Comparison of ENCODE assay signal across 8 cellular contexts in genomic region chr7:140923358-140924006, GRCh38. TPM values are rescaled to one million over a fixed set of nuclear protein-coding genes. Genes with fewer than 3 reads are reported as not detected.
DNase-seq lines count a peak whose midpoint lies in the region; TF ChIP-seq lines count a peak whose summit lies in the region.

No MANE protein-coding gene starts in this region.

- H3K4me3 ChIP-seq in OCI-LY7 (ENCODE audit: low read depth, low read length, poor library complexity, severe bottlenecking) (peak overlapping the region; percentile 92), esophagus squamous epithelium (peak overlapping the region; percentile 67 to 100 (median 92)), neural progenitor cell (peak overlapping the region; percentile 91)

- H3K4me1 ChIP-seq in ES-I3 (ENCODE audit: insufficient read depth, low read length) = no peaks in the 10 kb centered on the region
- H3K4me1 ChIP-seq in OCI-LY7 (ENCODE audit: insufficient read depth, low read length, poor library complexity, severe bottlenecking) = peaks cover 36% of the 10 kb centered on the region
- H3K4me1 ChIP-seq in esophagus squamous epithelium = peaks cover 0 to 48% (median 17%) of the 10 kb centered on the region in 3 donors
- peaks cover 20% of the 10 kb centered on the region for H3K4me1 ChIP-seq in neural progenitor cell

- H2AFZ ChIP-seq in OCI-LY7 (ENCODE audit: low read length) = peak overlapping the region; percentile 94; the same call in 1 of the 2 replicates
- H2AFZ ChIP-seq in neural progenitor cell (replicated peaks) = peak overlapping the region; percentile 75

- H4K20me1 ChIP-seq in OCI-LY7 (ENCODE audit: insufficient read depth, low read length) (peaks cover 20% of the 10 kb centered on the region; the same call in 1 of the 2 replicates), neural progenitor cell (ENCODE audit: low read depth) (peaks cover 38% of the 10 kb centered on the region)

- TF ChIP-seq POLR2A in esophagus squamous epithelium (IDR thresholded peaks at IDR 0.05) = no peak

- POLR2A ChIA-PET in HEK293T (lab: Yijun Ruan, JAX) (interaction anchor here (0.6 to 2.8 kb wide), 13 partner anchors 10 to 250 kb away, joined by 3 to 18 read pairs (median 4); partner anchors contain the start of genes ADCK2 and MRPS33), OCI-LY7 (lab: Charles Lee) (interaction anchor here (0.8 to 1.5 kb wide), 3 partner anchors 18 to 105 kb away, joined by 4 to 6 read pairs (median 4); no protein-coding TSS in a partner anchor)

- no peak overlapping the region for H3K4me3 Mint-ChIP-seq in neural progenitor cell
- H3K4me3 Mint-ChIP-seq in nephron progenitor cell = no peak overlapping the region

- peak overlapping the region; percentile 73 for H3K27ac ChIP-seq in OCI-LY7 (ENCODE audit: low read depth, low read length, poor library complexity, severe bottlenecking)
- peak overlapping the region; percentile 91 to 100 (median 97) for H3K27ac ChIP-seq in esophagus squamous epithelium
- H3K27ac ChIP-seq in neural progenitor cell = no peak overlapping the region

- CTCF ChIA-PET in HEK293T (lab: Yijun Ruan, JAX) (interaction anchor here (0.6 to 1.2 kb wide), 3 partner anchors 10 to 112 kb away, joined by 3 to 7 read pairs (median 5); no protein-coding TSS in a partner anchor), OCI-LY7 (lab: Charles Lee; ENCODE audit: unreplicated experiment) (interaction anchor here (1.1 to 2.8 kb wide), 2 partner anchors 29 to 112 kb away, joined by 3 to 7 read pairs; no protein-coding TSS in a partner anchor)

- no peaks in the 10 kb centered on the region for H3K36me3 ChIP-seq in ES-I3 (ENCODE audit: insufficient read depth, low read length)
- H3K36me3 ChIP-seq in OCI-LY7 (ENCODE audit: insufficient read depth, low read length) = peaks cover 2% of the 10 kb centered on the region; the same call in 1 of the 2 replicates
- H3K36me3 ChIP-seq in esophagus squamous epithelium = no peaks in the 10 kb centered on the region
- H3K36me3 ChIP-seq in neural progenitor cell = no peaks in the 10 kb centered on the region

- DNase-seq in HEK293T (ENCODE audit: extremely low spot score) (peak; percentile 33), OCI-LY7 (ENCODE audit: low spot score) (peak; percentile 7), esophagus squamous epithelium (lab: John Stamatoyannopoulos, UW) (no peak), neural progenitor cell (ENCODE audit: low spot score) (peak; percentile 35), SKM-1 (lab: John Stamatoyannopoulos, UW; ENCODE audit: unreplicated experiment) (no peak), nephron progenitor cell (no peak)
- no peak for DNase-seq in activated CD8-positive, alpha-beta memory T cell treated with anti-CD3 and anti-CD28 coated beads for 24 hours

- H3K4me2 ChIP-seq in OCI-LY7 (ENCODE audit: low read length) = peak overlapping the region; percentile 84
- peak overlapping the region; percentile 88 for H3K4me2 ChIP-seq in neural progenitor cell

- H3K9ac ChIP-seq in ES-I3 (ENCODE audit: low read depth, low read length) = peak overlapping the region; percentile 99
- peak overlapping the region; percentile 97 for H3K9ac ChIP-seq in neural progenitor cell

- peaks cover 11% of the 10 kb centered on the region for H3K36me3 Mint-ChIP-seq in neural progenitor cell
- H3K36me3 Mint-ChIP-seq in nephron progenitor cell (ENCODE audit: low read depth) = peaks cover 22% of the 10 kb centered on the region

- no TSS peak for BruUV-seq in OCI-LY7 (replicated peaks; lab: Mats Ljungman, UMichigan)

- 4 to 5% methylated on average over 11 of the region's 11 CpGs for WGBS in esophagus squamous epithelium, 2 donors

- peaks cover 15% of the 10 kb centered on the region for H3F3A ChIP-seq in neural progenitor cell (ENCODE audit: low read depth)

- H3K9me2 ChIP-seq in OCI-LY7 (ENCODE audit: insufficient read depth, low read length) = no peaks in the 10 kb centered on the region

- no peaks in the 10 kb centered on the region for H3K27me3 ChIP-seq in esophagus squamous epithelium
- H3K27me3 ChIP-seq in neural progenitor cell = no peaks in the 10 kb centered on the region

- H3K27ac Mint-ChIP-seq in neural progenitor cell (no peak overlapping the region), nephron progenitor cell (no peak overlapping the region)

- TF ChIP-seq CTCF in OCI-LY7 (conservative IDR thresholded peaks at IDR 0.05; ENCODE audit: low read length) (no peak), esophagus squamous epithelium (IDR thresholded peaks at IDR 0.05) (no peak), neural progenitor cell (IDR thresholded peaks at IDR 0.05) (no peak), nephron progenitor cell (IDR thresholded peaks at IDR 0.05) (no peak)

- H3K79me2 ChIP-seq in OCI-LY7 (ENCODE audit: insufficient read depth, low read depth, low read length) = peaks cover 54% of the 10 kb centered on the region
- peaks cover 60% of the 10 kb centered on the region for H3K79me2 ChIP-seq in neural progenitor cell (ENCODE audit: low read depth)

- intact Hi-C loops in OCI-LY7 (cut with micrococcal nuclease; ENCODE audit: unreplicated experiment) (loop anchor here (1.0 to 5.0 kb wide), 6 partner anchors 91 to 814 kb away; partner anchors contain the start of genes MKRN1, MRPS33, NDUFB2 and SSBP1), esophagus squamous epithelium (cut with DNase I) (no loop called here)

- peaks cover 2% of the 10 kb centered on the region for H3K27me3 Mint-ChIP-seq in neural progenitor cell (ENCODE audit: insufficient read depth, low read depth)
- peaks cover 15% of the 10 kb centered on the region for H3K27me3 Mint-ChIP-seq in nephron progenitor cell (ENCODE audit: low read depth, poor library complexity)

- H3K4me1 Mint-ChIP-seq in neural progenitor cell (peaks cover 3% of the 10 kb centered on the region), nephron progenitor cell (no peaks in the 10 kb centered on the region)

- H3K9me3 ChIP-seq in ES-I3 (ENCODE audit: control insufficient read depth, insufficient read depth, low read length) (no peaks in the 10 kb centered on the region), OCI-LY7 (ENCODE audit: low read length) (no peaks in the 10 kb centered on the region), esophagus squamous epithelium (no peaks in the 10 kb centered on the region), neural progenitor cell (ENCODE audit: low read depth) (no peaks in the 10 kb centered on the region)

- H3K9me3 Mint-ChIP-seq in neural progenitor cell (peaks cover 9% of the 10 kb centered on the region), nephron progenitor cell (peaks cover 31% of the 10 kb centered on the region)

TF ChIP-seq in HEK293T, 16 proteins besides CTCF, POLR2A, EP300 and RAD21:
- TF ChIP-seq HDGF (IDR thresholded peaks at IDR 0.05; ENCODE audit: borderline replicate concordance) = no peak
- TF ChIP-seq FOXM1 (IDR thresholded peaks at IDR 0.05; ENCODE audit: borderline replicate concordance) = no peak
- no peak for TF ChIP-seq FOXA1 (IDR thresholded peaks at IDR 0.05)
- no peak for TF ChIP-seq ELF4 (IDR thresholded peaks at IDR 0.05)
- no peak for TF ChIP-seq BHLHE40 (IDR thresholded peaks at IDR 0.05; ENCODE audit: borderline replicate concordance)
- no peak for TF ChIP-seq ARNT (IDR thresholded peaks at IDR 0.05)
- no peak for TF ChIP-seq PKNOX1 (IDR thresholded peaks at IDR 0.05)
- no peak for TF ChIP-seq TARDBP (IDR thresholded peaks at IDR 0.05)
- TF ChIP-seq ZNF384 (IDR thresholded peaks at IDR 0.05) = no peak

RNA-seq across cellular contexts. Expression of gene BRAF, which starts 1.2 kb away (rescaled TPM):
- 14.9 and 17.1 TPM in 2 replicates for total RNA-seq in OCI-LY7 (2014; rRNA removed; shearing (Covaris generic))
- total RNA-seq in OCI-LY7 (2022) (41.6 and 51.8 TPM in 2 replicates), esophagus squamous epithelium (10 to 100 TPM in 3 of 4 donors, 1 to 10 TPM in 1; 10.0 to 40.6 (median 20.6) TPM), neural progenitor cell (ENCODE audit: low replicate concordance) (32.4 and 48.0 TPM in 2 replicates)

Comparison
In these comparisons a context has a peak if more than half of its experiments do, and no peak if none do; other contexts are left out.
1. DNase-seq: peak in HEK293T (single experiment), OCI-LY7 (single experiment) and neural progenitor cell (single experiment); none in esophagus squamous epithelium (single experiment), SKM-1 (single experiment), activated CD8-positive, alpha-beta memory T cell treated with anti-CD3 and anti-CD28 coated beads for 24 hours (single experiment) and nephron progenitor cell (single experiment).
2. Peak in every context shown above with its lines, with median percentiles within 50 percentile points of each other: H3K4me3 ChIP-seq.